In the genomic region with DNA sequence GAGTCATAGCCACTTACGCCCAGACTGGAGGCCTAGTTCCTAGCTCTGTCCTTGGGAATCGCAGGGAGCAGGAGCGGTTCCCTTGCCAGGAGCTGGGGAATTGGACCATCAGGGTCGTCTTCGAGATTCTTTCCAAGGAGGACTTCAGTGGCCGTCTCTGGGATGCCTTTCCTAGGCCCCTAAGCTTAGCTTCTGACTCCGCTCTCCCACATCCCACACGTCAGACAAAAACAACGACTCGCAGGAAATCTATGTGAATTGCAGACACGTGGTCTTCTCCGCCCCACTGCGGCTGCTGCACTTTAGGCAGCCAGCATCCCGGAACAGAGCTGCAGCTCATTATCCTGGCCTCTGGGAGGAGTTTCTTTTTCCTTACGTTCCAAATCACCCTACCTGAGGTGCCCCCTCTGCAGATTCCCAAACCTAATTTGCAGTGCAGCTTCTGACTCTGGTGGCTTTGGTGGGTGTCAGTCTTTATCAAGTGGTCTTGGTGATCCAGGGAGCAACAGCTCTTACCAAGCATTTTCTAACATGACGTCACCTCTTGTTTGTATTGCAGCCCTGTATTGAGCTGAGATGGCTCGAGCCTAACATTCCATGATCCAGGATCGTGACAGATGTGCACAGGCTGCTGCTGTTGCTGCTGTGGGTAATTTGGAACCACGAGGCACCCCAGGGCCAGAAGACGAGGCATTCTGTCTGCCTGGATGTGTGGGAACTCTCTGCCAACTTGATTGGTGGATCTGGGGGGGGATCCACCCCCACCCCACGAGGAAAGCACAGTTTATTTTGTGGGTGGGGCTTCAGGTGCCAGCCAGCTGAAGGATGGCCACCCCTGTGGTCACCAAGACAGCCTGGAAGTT, we compare ENCODE assay signal across 8 cellular contexts. TPM values are rescaled to one million over a fixed set of nuclear protein-coding genes. Genes with fewer than 3 reads are reported as not detected.
DNase-seq lines count a peak whose midpoint lies in the region; ATAC-seq and TF ChIP-seq lines count a peak whose summit lies in the region.

No MANE protein-coding gene starts in this region.

- TF ChIP-seq CTCF in AG09319 (IDR thresholded peaks at IDR 0.05; ENCODE audit: low read depth, low read length), result peak; percentile 6
- peak; percentile 15; the same call in 1 of the 2 replicates for TF ChIP-seq CTCF in OCI-LY1 (IDR thresholded peaks at IDR 0.05; ENCODE audit: low read length)
- TF ChIP-seq CTCF in foreskin fibroblast (IDR thresholded peaks at IDR 0.05; ENCODE audit: low read depth, low read length), result no peak
- TF ChIP-seq CTCF in neutrophil (IDR thresholded peaks at IDR 0.05), result no peak

- no peaks in the 10 kb centered on the region for H3F3A ChIP-seq in OCI-LY1 (ENCODE audit: insufficient read depth, low read length)

- H3K4me2 ChIP-seq in OCI-LY1 (ENCODE audit: low read length), result peak overlapping the region; percentile 72

- no peak for ATAC-seq in HG03439 (IDR thresholded peaks at IDR 0.05; ENCODE audit: unreplicated experiment)

- H3K4me3 ChIP-seq in H7 (ENCODE audit: insufficient read depth, low read depth, low read length) (peak overlapping the region; percentile 73), OCI-LY1 (ENCODE audit: low read depth, low read length, poor library complexity, severe bottlenecking) (peak overlapping the region; percentile 80), foreskin fibroblast (ENCODE audit: low read depth in 1 of 2, low read length in 2 of 2) (peak overlapping the region; percentile 69 to 80), neutrophil (ENCODE audit: low read depth in 1 of 2, low read length in 1 of 2) (peak overlapping the region; percentile 90 to 100)

- H3K9me2 ChIP-seq in OCI-LY1 (ENCODE audit: low read depth, low read length), result no peaks in the 10 kb centered on the region

- H3K79me2 ChIP-seq in OCI-LY1 (ENCODE audit: insufficient read depth, low read length), result no peaks in the 10 kb centered on the region

- H3K27me3 ChIP-seq in H7 (ENCODE audit: control insufficient read depth, insufficient read depth, low read length), result no peaks in the 10 kb centered on the region
- no peaks in the 10 kb centered on the region for H3K27me3 ChIP-seq in OCI-LY1 (ENCODE audit: insufficient read depth, low read length)
- H3K27me3 ChIP-seq in neutrophil, result no peaks in the 10 kb centered on the region

- H3K27ac ChIP-seq in OCI-LY1 (ENCODE audit: low read depth, low read length, poor library complexity, severe bottlenecking) (no peak overlapping the region), neutrophil (peak overlapping the region; percentile 72)

- H3K36me3 ChIP-seq in H7 (replicated peaks; ENCODE audit: control insufficient read depth, insufficient read depth, low read length) (no peaks in the 10 kb centered on the region; the same call in 1 of the 2 replicates), OCI-LY1 (ENCODE audit: insufficient read depth, low read length) (no peaks in the 10 kb centered on the region; the same call in 1 of the 2 replicates), neutrophil (peaks cover 17% of the 10 kb centered on the region)

- H3K9ac ChIP-seq in OCI-LY1 (ENCODE audit: low read length), result peak overlapping the region; percentile 71

- no peak overlapping the region for H2AFZ ChIP-seq in OCI-LY1 (ENCODE audit: low read length)

- DNase-seq in AG09319 (ENCODE audit: extremely low read depth, low read depth) (peak; percentile 23), H7 (peak; percentile 82), foreskin fibroblast (peak; percentile 77 to 90), SKM-1 (lab: John Stamatoyannopoulos, UW; ENCODE audit: unreplicated experiment) (no peak)
- DNase-seq in activated T-helper 9 cell treated with anti-CD3 and anti-CD28 coated beads, Interleukin-2, amount 50 U/mL, for 16 hours (ENCODE audit: low read depth), result peak; percentile 25

- H4K20me1 ChIP-seq in OCI-LY1 (ENCODE audit: insufficient read depth, low read length), result no peaks in the 10 kb centered on the region

- H3K9me3 ChIP-seq in OCI-LY1 (ENCODE audit: low read length) (peaks cover 12% of the 10 kb centered on the region; the same call in 1 of the 2 replicates), neutrophil (no peaks in the 10 kb centered on the region)

- H3K4me1 ChIP-seq in OCI-LY1 (ENCODE audit: insufficient read depth, low read length, severe bottlenecking) (peaks cover 20% of the 10 kb centered on the region), neutrophil (ENCODE audit: control insufficient read depth in 1 of 2, insufficient read depth in 1 of 2, low read depth in 1 of 2, low read length in 1 of 2) (peaks cover 19 to 20% of the 10 kb centered on the region in 2 experiments)

RNA-seq across cellular contexts. Expression of a gene that starts 1.1 kb away (rescaled TPM):
- 65.0 and 80.6 TPM in 2 replicates for total RNA-seq in H7 (2014; rRNA removed; shearing (Covaris generic))

RNA-seq across cellular contexts. Expression of a gene that starts 42.0 kb away (rescaled TPM):
- 0.03 TPM in 1 of 2 replicates, not detected in the other for total RNA-seq in H7 (2014; rRNA removed; shearing (Covaris generic))

Comparison
In these comparisons a context has a peak if more than half of its experiments do, and no peak if none do; other contexts are left out.
1. CTCF ChIP-seq: peak in AG09319 (single experiment) and OCI-LY1 (single experiment); none in foreskin fibroblast (single experiment) and neutrophil (single experiment).
2. Peak in every context shown above with its lines, with median percentiles within 50 percentile points of each other: H3K4me3 ChIP-seq.